ENCODE assay signal across 13 cellular contexts in genomic region chr3:55620361-55621025, GRCh38.
DNase-seq lines count a peak whose midpoint lies in the region; ATAC-seq, FAIRE-seq and TF ChIP-seq lines count a peak whose summit lies in the region.
"Had no signal": no experiment of that assay in that cellular context is flagged by ENCODE, and none has a peak within 500 bp of the region (broad histone marks: within the 10 kb centered on the region; RNA-seq: fewer than 3 reads in every experiment).

No MANE protein-coding gene starts in this region.

- TF ChIP-seq POLR2A in HepG2 (IDR thresholded peaks at IDR 0.05; ENCODE audit: insufficient read depth in 1 of 2, low read depth in 2 of 2, low read length in 2 of 2) (no peak), right lobe of liver (IDR thresholded peaks at IDR 0.05) (no peak)

- dilution Hi-C loops in mammary epithelial cell (cut with HindIII; ENCODE audit: low sequenced_read_pairs) = no loop called here

- H3K4me1 ChIP-seq in HepG2 (ENCODE audit: insufficient read depth, low read length) (no peaks in the 10 kb centered on the region), right lobe of liver (peaks cover 0 to 6% (median 0%) of the 10 kb centered on the region in 4 donors), HUES64 (ENCODE audit: insufficient read depth, low read length) (peaks cover 38% of the 10 kb centered on the region), mammary epithelial cell (ENCODE audit: insufficient read depth, low read length) (peaks cover 31% of the 10 kb centered on the region)
- H3K4me1 ChIP-seq: A549 had no signal

- H3K9me3 ChIP-seq in HepG2 (ENCODE audit: low read length) (no peaks in the 10 kb centered on the region), right lobe of liver (no peaks in the 10 kb centered on the region), HUES64 (ENCODE audit: insufficient read depth, low read depth, low read length) (no peaks in the 10 kb centered on the region), mammary epithelial cell (replicated peaks; ENCODE audit: insufficient read depth, low read length) (no peaks in the 10 kb centered on the region)
- H3K9me3 ChIP-seq: A549 had no signal

- H3K4me3 ChIP-seq in HepG2 (replicated peaks in 1 of 3; ENCODE audit: insufficient read depth in 1 of 3, low read depth in 2 of 3, low read length in 3 of 3) (no peak overlapping the region), right lobe of liver (no peak overlapping the region), HUES64 (ENCODE audit: low read length) (no peak overlapping the region), mammary epithelial cell (replicated peaks in 1 of 3; ENCODE audit: insufficient read depth in 1 of 3, low read depth in 2 of 3, low read length in 3 of 3) (no peak overlapping the region)
- H3K4me3 ChIP-seq: A549 had no signal

- in situ Hi-C loops in HepG2 (cut with HindIII; ENCODE audit: extremely low pct_ligation_motif_present, low pct_unique_long_range_greater_than_20kb) = no loop called here
- in situ Hi-C loops in mammary epithelial cell (cut with MboI; ENCODE audit: low sequenced_read_pairs in 2 of 2) = loop anchor here (10.0 to 25.0 kb wide), 3 partner anchors 104 to 267 kb away; partner anchors contain the start of gene WNT5A (in 1 of the 2)

- H3K9ac ChIP-seq in HepG2 (ENCODE audit: insufficient read depth, low read depth, low read length) (no peak overlapping the region), HUES64 (ENCODE audit: low read depth, low read length) (0 out of 2 replicates have a peak overlapping the region, but pooled peaks have one; percentile 43), mammary epithelial cell (ENCODE audit: insufficient read depth, low read length) (no peak overlapping the region)

- H2AFZ ChIP-seq in HepG2 (ENCODE audit: low read length) = no peak overlapping the region
- H2AFZ ChIP-seq in mammary epithelial cell (ENCODE audit: low read depth, low read length) = no peak overlapping the region

- no peaks in the 10 kb centered on the region for H4K20me1 ChIP-seq in HepG2 (ENCODE audit: insufficient read depth, low read length)
- no peaks in the 10 kb centered on the region for H4K20me1 ChIP-seq in mammary epithelial cell (ENCODE audit: insufficient read depth, low read length)

- TF ChIP-seq RAD21 in HepG2 (CRISPR knock-in tag; IDR thresholded peaks at IDR 0.05) = no peak

- FAIRE-seq in HepG2 (lab: Jason Lieb, UNC) = no peak
- FAIRE-seq: A549, GM18507 had no signal

- no peak for ATAC-seq in HepG2
- ATAC-seq in right lobe of liver = no peak
- no peak for ATAC-seq in GM21423 (IDR thresholded peaks at IDR 0.05; ENCODE audit: unreplicated experiment)
- ATAC-seq: A549, T-cell had no signal

- H3K27me3 ChIP-seq in HepG2 (ENCODE audit: control insufficient read depth in 1 of 2, insufficient read depth in 2 of 2, low read length in 2 of 2) = no peaks in the 10 kb centered on the region
- no peaks in the 10 kb centered on the region for H3K27me3 ChIP-seq in right lobe of liver
- H3K27me3 ChIP-seq in HUES64 (ENCODE audit: insufficient read depth, low read length) = no peaks in the 10 kb centered on the region
- no peaks in the 10 kb centered on the region for H3K27me3 ChIP-seq in mammary epithelial cell (ENCODE audit: insufficient read depth, low read length)

- H3K36me3 ChIP-seq in HepG2 (replicated peaks in 1 of 2; ENCODE audit: control insufficient read depth in 1 of 2, insufficient read depth in 2 of 2, low read length in 2 of 2) (no peaks in the 10 kb centered on the region), right lobe of liver (no peaks in the 10 kb centered on the region), HUES64 (ENCODE audit: insufficient read depth, low read length) (no peaks in the 10 kb centered on the region), mammary epithelial cell (ENCODE audit: insufficient read depth, low read length) (no peaks in the 10 kb centered on the region)

- BruUV-seq in HepG2 (replicated peaks; lab: Mats Ljungman, UMichigan) (no TSS peak), mammary epithelial cell (replicated peaks; lab: Mats Ljungman, UMichigan) (no TSS peak)

- CTCF ChIA-PET in HepG2 (lab: Yijun Ruan, JAX; ENCODE audit: low intra/inter-chr PET ratio, low total read pairs) = no interaction called here
- CTCF ChIA-PET in mammary epithelial cell (lab: Charles Lee; ENCODE audit: low non-redundant PET) = no interaction called here

- no peak for TF ChIP-seq EP300 in HepG2 (IDR thresholded peaks at IDR 0.05; ENCODE audit: low read depth in 2 of 2, low read length in 2 of 2)
- TF ChIP-seq EP300 in HepG2 (CRISPR knock-in tag; IDR thresholded peaks at IDR 0.05; ENCODE audit: borderline replicate concordance) = no peak

- H3K4me2 ChIP-seq in HepG2 (ENCODE audit: low read depth, low read length) = no peak overlapping the region
- H3K4me2 ChIP-seq in mammary epithelial cell (ENCODE audit: insufficient read depth, low read depth, low read length) = no peak overlapping the region
- H3K4me2 ChIP-seq: A549 had no signal

- H3K27ac ChIP-seq in HepG2 (ENCODE audit: extremely low read length, insufficient read depth, low read length) (no peak overlapping the region), right lobe of liver (no peak overlapping the region), HUES64 (ENCODE audit: low read depth, low read length) (no peak overlapping the region), mammary epithelial cell (ENCODE audit: insufficient read depth, low read depth, low read length) (no peak overlapping the region)
- H3K27ac ChIP-seq: A549 had no signal

- DNase-seq in HepG2 (ENCODE audit: low spot score) (no peak), right lobe of liver (no peak), mammary epithelial cell (peak; percentile 41), cerebellar nuclear complex (lab: John Stamatoyannopoulos, UW) (no peak), cerebellum (ENCODE audit: low spot score) (no peak), KG1 (lab: John Stamatoyannopoulos, UW) (no peak)
- DNase-seq: activated naive CD4-positive, alpha-beta T cell; glutamatergic neuron; T-cell had no signal

- WGBS in HepG2 (ENCODE audit: low lambda C conversion rate) = 41% methylated on average over 11 of the region's 12 CpGs
- WGBS in right lobe of liver (ENCODE audit: insufficient coverage, low coverage, low lambda C conversion rate, missing lambda C conversion rate) = 58% methylated on average over 10 of the region's 12 CpGs
- 80% methylated on average over 12 of the region's 12 CpGs for WGBS in HUES64
- 85% methylated on average over 12 of the region's 12 CpGs for WGBS in mammary epithelial cell (ENCODE audit: low coverage, missing lambda C conversion rate)

- POLR2A ChIA-PET in HepG2 (lab: Yijun Ruan, JAX) = no interaction called here

- H3K79me2 ChIP-seq in HepG2 (ENCODE audit: insufficient read depth, low read length) (no peaks in the 10 kb centered on the region), mammary epithelial cell (ENCODE audit: insufficient read depth, low read length) (no peaks in the 10 kb centered on the region)

- intact Hi-C loops in HepG2 (cut with micrococcal nuclease; ENCODE audit: unreplicated experiment) (no loop called here), right lobe of liver (cut with DNase I) (no loop called here), mammary epithelial cell (cut with micrococcal nuclease) (loop anchor here (5.0 kb wide), 4 partner anchors 632 to 1193 kb away; no protein-coding TSS in a partner anchor)

- no peak for TF ChIP-seq CTCF in HepG2 (CRISPR knock-in tag; IDR thresholded peaks at IDR 0.05)
- no peak for TF ChIP-seq CTCF in right lobe of liver (IDR thresholded peaks at IDR 0.05)
- no peak for TF ChIP-seq CTCF in mammary epithelial cell (conservative IDR thresholded peaks at IDR 0.05 in 1 of 2, IDR thresholded peaks at IDR 0.05 in 1 of 2; ENCODE audit: extremely low read depth in 1 of 2, insufficient read depth in 1 of 2, low read depth in 1 of 2, low read length in 2 of 2)

TF ChIP-seq in HepG2, 621 proteins besides CTCF, POLR2A, EP300 and RAD21:
- TF ChIP-seq SOX5 (CRISPR knock-in tag; IDR thresholded peaks at IDR 0.05; ENCODE audit: borderline replicate concordance) = no peak
- 0 out of 2 replicates have a peak, but pooled peaks have one; percentile 29 for TF ChIP-seq NFE2L2 (IDR thresholded peaks at IDR 0.05; ENCODE audit: low read length)
